36 cellular contexts compared by ENCODE assay signal in the genomic region with DNA sequence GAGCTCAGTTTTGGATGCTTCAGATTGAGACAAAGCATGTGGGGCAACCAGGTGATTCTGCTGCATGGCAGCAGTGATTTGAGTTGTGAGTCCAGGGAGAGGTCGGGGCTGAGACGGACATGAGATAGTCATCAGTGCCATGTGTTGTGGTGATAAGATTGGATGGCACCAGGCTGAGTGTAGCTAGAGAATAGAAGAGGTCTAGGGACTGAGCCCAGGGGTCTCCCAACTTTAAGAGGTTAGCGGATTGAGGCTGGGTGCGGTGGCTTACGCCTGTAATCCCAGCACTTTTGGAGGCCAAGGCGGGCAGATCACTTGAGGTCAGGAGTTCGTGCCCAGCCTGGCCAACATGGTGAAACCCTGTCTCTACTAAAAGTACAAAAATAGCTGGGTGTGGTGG. TPM values are rescaled to one million over a fixed set of nuclear protein-coding genes. Genes with fewer than 3 reads are reported as not detected.
DNase-seq lines count a peak whose midpoint lies in the region; ATAC-seq, FAIRE-seq and TF ChIP-seq lines count a peak whose summit lies in the region.
"Had no signal": no experiment of that assay in that cellular context is flagged by ENCODE, and none has a peak within 500 bp of the region (broad histone marks: within the 10 kb centered on the region; RNA-seq: fewer than 3 reads in every experiment).

No MANE protein-coding gene starts in this region.

- H3K23ac ChIP-seq in H1 (ENCODE audit: insufficient read length): no peak overlapping the region

- no peaks in the 10 kb centered on the region for H3K9me3 ChIP-seq in H1 (ENCODE audit: insufficient read depth in 2 of 2, low read depth in 1 of 2, low read length in 1 of 2)
- H3K9me3 ChIP-seq in spleen: no peaks in the 10 kb centered on the region
- H3K9me3 ChIP-seq: BE2C, breast epithelium, MG63 had no signal

- H2BK5ac ChIP-seq in H1 (ENCODE audit: low read depth, low read length): no peak overlapping the region

- H4K20me1 ChIP-seq in H1 (replicated peaks in 1 of 2; ENCODE audit: control insufficient read depth in 1 of 2, insufficient read depth in 2 of 2, low read length in 2 of 2): no peaks in the 10 kb centered on the region

- H4K91ac ChIP-seq in H1 (replicated peaks; ENCODE audit: insufficient read length, low read length): no peak overlapping the region

- intact Hi-C loops in spleen (cut with DNase I; ENCODE audit: low total_unique reads): no loop called here

- TF ChIP-seq RAD21 in H1 (IDR thresholded peaks at IDR 0.05 in 1 of 2, conservative IDR thresholded peaks at IDR 0.05 in 1 of 2; ENCODE audit: low read depth in 2 of 2, low read length in 2 of 2): no peak

- H4K8ac ChIP-seq in H1 (ENCODE audit: extremely low read depth, insufficient read depth, low read length): no peak overlapping the region

- H3K4me1 Mint-ChIP-seq in activated naive CD4-positive, alpha-beta T cell treated with anti-CD3 and anti-CD28 coated beads, Interleukin-2, amount 50 U/mL, for 24 hours: peaks cover 19% of the 10 kb centered on the region

- FAIRE-seq in H1 (lab: Jason Lieb, UNC): no peak
- FAIRE-seq: colon, GM18507 had no signal

- 0 out of 2 replicates have a peak overlapping the region, but pooled peaks have one; percentile 46 for H2BK15ac ChIP-seq in H1 (ENCODE audit: low read length)

- H2BK120ac ChIP-seq in H1 (replicated peaks; ENCODE audit: low read depth, low read length): no peak overlapping the region

- peak overlapping the region; percentile 35; the same call in 1 of the 2 replicates for H3K27ac ChIP-seq in HL-60 (replicated peaks)
- H3K27ac ChIP-seq in H1 (ENCODE audit: low read depth, low read length): no peak overlapping the region
- peak overlapping the region in 6 of 8 donors; percentile 81 to 91 (median 88) for H3K27ac ChIP-seq in spleen
- H3K27ac ChIP-seq: breast epithelium, epithelial cell of prostate, GM23248, neural progenitor cell had no signal

- no peaks in the 10 kb centered on the region for H3K36me3 Mint-ChIP-seq in activated naive CD4-positive, alpha-beta T cell treated with anti-CD3 and anti-CD28 coated beads, Interleukin-2, amount 50 U/mL, for 24 hours
- H3K36me3 Mint-ChIP-seq in activated naive CD4-positive, alpha-beta T cell treated with anti-CD3 and anti-CD28 coated beads, Interleukin-2, amount 50 U/mL, for 72 hours: no peaks in the 10 kb centered on the region

- H3K36me3 ChIP-seq in H1 (ENCODE audit: control insufficient read depth in 2 of 4, insufficient read depth in 4 of 4, low read length in 3 of 4) (no peaks in the 10 kb centered on the region), spleen (no peaks in the 10 kb centered on the region)
- H3K36me3 ChIP-seq: BE2C, breast epithelium, MG63, neural progenitor cell had no signal

- no peak overlapping the region for H3K9ac ChIP-seq in H1 (replicated peaks in 1 of 4; ENCODE audit: extremely low read depth in 1 of 4, low read depth in 3 of 4, low read length in 3 of 4)
- H3K9ac ChIP-seq: GM23248, neural progenitor cell had no signal

- H3K4ac ChIP-seq in H1 (replicated peaks; ENCODE audit: insufficient read length, low read depth, low read length): no peak overlapping the region

- H3K4me3 ChIP-seq in HL-60 (replicated peaks; ENCODE audit: insufficient read depth, low read length): no peak overlapping the region
- no peak overlapping the region for H3K4me3 ChIP-seq in H1 (ENCODE audit: extremely low read depth in 1 of 4, insufficient read depth in 2 of 4, low read depth in 3 of 4, low read length in 4 of 4)
- H3K4me3 ChIP-seq in spleen: no peak overlapping the region
- H3K4me3 ChIP-seq: breast epithelium, GM23248, MG63, neural progenitor cell, smooth muscle cell had no signal

- H3K79me2 ChIP-seq in H1 (ENCODE audit: control insufficient read depth in 1 of 2, insufficient read depth in 2 of 2, low read length in 2 of 2): no peaks in the 10 kb centered on the region

- CTCF ChIA-PET in H1 (lab: Charles Lee; ENCODE audit: partially characterized antibody): interaction anchor here (0.5 to 1.0 kb wide), 3 partner anchors 124 to 381 kb away, joined by 3 to 4 read pairs (median 3); no protein-coding TSS in a partner anchor

- TF ChIP-seq EP300 in H1 (IDR thresholded peaks at IDR 0.05; ENCODE audit: borderline replicate concordance in 1 of 2, low read depth in 2 of 2, low read length in 2 of 2): no peak

- H2BK20ac ChIP-seq in H1 (ENCODE audit: low read length): no peak overlapping the region

- H3K27me3 ChIP-seq in HL-60 (ENCODE audit: insufficient read depth, poor library complexity, severe bottlenecking) (no peaks in the 10 kb centered on the region), H1 (replicated peaks in 1 of 4; ENCODE audit: control insufficient read depth in 3 of 4, extremely low read depth in 1 of 4, insufficient read depth in 3 of 4, low read length in 3 of 4) (no peaks in the 10 kb centered on the region), spleen (replicated peaks in 1 of 7) (peaks cover 0 to 8% (median 0%) of the 10 kb centered on the region in 7 donors)
- H3K27me3 ChIP-seq: BE2C, breast epithelium, MG63, neural progenitor cell had no signal

- H3K4me1 ChIP-seq in H1 (replicated peaks in 1 of 4; ENCODE audit: control insufficient read depth in 3 of 4, insufficient read depth in 4 of 4, low read length in 3 of 4) (peaks cover 5 to 15% (median 11%) of the 10 kb centered on the region in 4 experiments), spleen (peaks cover 0 to 49% (median 22%) of the 10 kb centered on the region in 6 donors)
- H3K4me1 ChIP-seq: BE2C, breast epithelium, neural progenitor cell had no signal

- H3K18ac ChIP-seq in H1 (ENCODE audit: extremely low read depth, low read length): no peak overlapping the region

- POLR2A ChIA-PET in H1 (lab: Charles Lee; ENCODE audit: partially characterized antibody): no interaction called here

- DNase-seq in activated naive CD4-positive, alpha-beta T cell treated with anti-CD3 and anti-CD28 coated beads, Interleukin-2, amount 50 U/mL, for 72 hours (ENCODE audit: low spot score in 2 of 2): no peak
- DNase-seq in HL-60 (ENCODE audit: low read depth in 1 of 2, low spot score in 1 of 2) (no peak), H1 (ENCODE audit: low read depth in 1 of 2, low spot score in 2 of 2) (no peak), spleen (peak; percentile 54), NCI-H2227 (lab: John Stamatoyannopoulos, UW; ENCODE audit: unreplicated experiment) (no peak), NCI-H2081 treated with DMSO at 0.1 percent for 48 hours (lab: John Stamatoyannopoulos, UW) (no peak)
- no peak for DNase-seq in activated CD4-positive, alpha-beta T cell treated with anti-CD3 and anti-CD28 coated beads, Interleukin-2, amount 50 U/mL, for 1 hour
- DNase-seq: activated CD8-positive, alpha-beta T cell treated with anti-CD3 and anti-CD28 coated beads, Interleukin-2, amount 10 ng/mL, durations not matched to agents 7 days and 5 days; activated gamma-delta T cell treated with Interleukin-2 at 50 U/mL for 16 hours; amniotic stem cell; BE2C; DMS153; effector CD4-positive, alpha-beta T cell; HFFc6; immature natural killer cell; KG1; NCI-H1105; NCI-H187; NCI-H524; SHP77; stimulated activated CD4-positive, alpha-beta T cell treated with anti-CD3 and anti-CD28 coated beads, Interleukin-2, amount 100 ng/mL, for 24 hours; stimulated activated CD8-positive, alpha-beta memory T cell treated with anti-CD3 and anti-CD28 coated beads, Interleukin-4, amount 100 ng/mL, for 48 hours; T-helper 9 cell had no signal

- H2BK12ac ChIP-seq in H1 (ENCODE audit: low read depth, low read length): no peak overlapping the region

- no peak overlapping the region for H2AK5ac ChIP-seq in H1 (ENCODE audit: low read depth, low read length)

- no peak for TF ChIP-seq CTCF in HL-60 (IDR thresholded peaks at IDR 0.05; ENCODE audit: insufficient read depth, low read length)
- TF ChIP-seq CTCF in H1 (IDR thresholded peaks at IDR 0.05; ENCODE audit: control extremely low read depth in 1 of 3, insufficient read depth in 1 of 3, low read depth in 1 of 3, low read length in 3 of 3): no peak
- TF ChIP-seq CTCF in spleen (IDR thresholded peaks at IDR 0.05 in 8 of 11, conservative IDR thresholded peaks at IDR 0.05 in 3 of 11): no peak

- no peak overlapping the region for H3K4me2 ChIP-seq in H1 (ENCODE audit: insufficient read depth in 1 of 2, low read depth in 2 of 2, low read length in 2 of 2)
- H3K4me2 ChIP-seq: neural progenitor cell, smooth muscle cell had no signal

- no peak overlapping the region for H3K14ac ChIP-seq in H1 (ENCODE audit: insufficient read length)

- H3K27me3 Mint-ChIP-seq in activated naive CD4-positive, alpha-beta T cell treated with anti-CD3 and anti-CD28 coated beads, Interleukin-2, amount 50 U/mL, for 24 hours: no peaks in the 10 kb centered on the region
- H3K27me3 Mint-ChIP-seq: stimulated activated naive CD8-positive, alpha-beta T cell treated with anti-CD3 and anti-CD28 coated beads, Interleukin-15, Interleukin-2, amounts not matched to agents 100 ng/mL and 50 ng/mL, for 24 hours had no signal

- H3K27ac Mint-ChIP-seq in activated naive CD4-positive, alpha-beta T cell treated with anti-CD3 and anti-CD28 coated beads, Interleukin-2, amount 50 U/mL, for 24 hours: peak overlapping the region; percentile 19
- H3K27ac Mint-ChIP-seq in activated naive CD4-positive, alpha-beta T cell treated with anti-CD3 and anti-CD28 coated beads, Interleukin-2, amount 50 U/mL, for 72 hours: no peak overlapping the region
- H3K27ac Mint-ChIP-seq: activated CD8-positive, alpha-beta T cell treated with anti-CD3 and anti-CD28 coated beads, Interleukin-2, amount 10 ng/mL, durations not matched to agents 7 days and 5 days; memory B cell; neural progenitor cell; stimulated activated naive CD8-positive, alpha-beta T cell treated with anti-CD3 and anti-CD28 coated beads, Interleukin-15, Interleukin-2, amounts not matched to agents 100 ng/mL and 50 ng/mL, for 24 hours had no signal

- TF ChIP-seq POLR2A in H1 (IDR thresholded peaks at IDR 0.05; ENCODE audit: control extremely low read depth in 1 of 2, low read depth in 2 of 2, low read length in 2 of 2) (no peak), spleen (IDR thresholded peaks at IDR 0.05) (no peak)

- no peak overlapping the region for H2AFZ ChIP-seq in H1 (ENCODE audit: low read length)
- H2AFZ ChIP-seq: GM23248, neural progenitor cell had no signal

- H3K23me2 ChIP-seq in H1 (ENCODE audit: low read depth, low read length): peaks cover 3% of the 10 kb centered on the region; the same call in 1 of the 2 replicates

- H3K9me3 Mint-ChIP-seq in activated naive CD4-positive, alpha-beta T cell treated with anti-CD3 and anti-CD28 coated beads, Interleukin-2, amount 50 U/mL, for 24 hours: no peaks in the 10 kb centered on the region
- no peaks in the 10 kb centered on the region for H3K9me3 Mint-ChIP-seq in activated naive CD4-positive, alpha-beta T cell treated with anti-CD3 and anti-CD28 coated beads, Interleukin-2, amount 50 U/mL, for 72 hours
- H3K9me3 Mint-ChIP-seq: HFFc6; immature natural killer cell; stimulated activated naive CD8-positive, alpha-beta T cell treated with anti-CD3 and anti-CD28 coated beads, Interleukin-15, Interleukin-2, amounts not matched to agents 100 ng/mL and 50 ng/mL, for 24 hours had no signal

- H3K79me1 ChIP-seq in H1 (ENCODE audit: low read depth, low read length): no peaks in the 10 kb centered on the region

- H3K56ac ChIP-seq in H1 (replicated peaks; ENCODE audit: insufficient read length, low read depth, low read length): no peak overlapping the region

- no peak overlapping the region for H3K4me3 Mint-ChIP-seq in activated naive CD4-positive, alpha-beta T cell treated with anti-CD3 and anti-CD28 coated beads, Interleukin-2, amount 50 U/mL, for 24 hours
- H3K4me3 Mint-ChIP-seq: activated CD8-positive, alpha-beta T cell treated with anti-CD3 and anti-CD28 coated beads, Interleukin-2, amount 10 ng/mL, durations not matched to agents 7 days and 5 days; HFFc6; memory B cell; neural progenitor cell; stimulated activated naive CD8-positive, alpha-beta T cell treated with anti-CD3 and anti-CD28 coated beads, Interleukin-15, Interleukin-2, amounts not matched to agents 100 ng/mL and 50 ng/mL, for 24 hours had no signal

- 97% methylated on average over 7 of the region's 7 CpGs; no CpG with 5 or more reads in 1 of the 2 experiments for WGBS in H1 (ENCODE audit: extremely low coverage in 1 of 2, insufficient coverage in 1 of 2, insufficient read length in 1 of 2, insufficient replicate concordance in 2 of 2, low coverage in 1 of 2, low lambda C conversion rate in 2 of 2, missing lambda C conversion rate in 1 of 2), 2 experiments
- 86 to 93% (median 88%) methylated on average over 7 of the region's 7 CpGs for WGBS in spleen, 5 donors

- H4K5ac ChIP-seq in H1 (ENCODE audit: insufficient read length, low read depth, low read length): no peak overlapping the region

- ATAC-seq in activated naive CD4-positive, alpha-beta T cell treated with anti-CD3 and anti-CD28 coated beads, Interleukin-2, amount 50 U/mL, for 72 hours: no peak
- ATAC-seq: activated CD8-positive, alpha-beta T cell treated with anti-CD3 and anti-CD28 coated beads, Interleukin-2, amount 10 ng/mL, durations not matched to agents 7 days and 5 days; right cardiac atrium had no signal

RNA-seq across cellular contexts. Expression of gene CTSD, which starts 6.3 kb away (rescaled TPM):
- total RNA-seq in activated naive CD4-positive, alpha-beta T cell treated with anti-CD3 and anti-CD28 coated beads, Interleukin-2, amount 50 U/mL, for 72 hours: 10 to 100 TPM; 47.2 to 55.7 TPM
- 169 and 182 TPM in 2 replicates for total RNA-seq in H1 (2021; fragmentation: NEBNext Ultra II Directional; extraction: Animal tissue kit (Norgen Biotek cat#: 25700))
- 173 and 243 TPM in 2 replicates for polyA plus RNA-seq in H1 (2011; rRNA removed)
- 138 TPM for polyA plus RNA-seq in H1 (2011; cell fraction: cytosol; rRNA removed)
- polyA plus RNA-seq in H1 (2011; cell fraction: nucleus; rRNA removed): 238 TPM
- polyA plus RNA-seq in H1 (2012, experiment 1 of 2): 130 to 236 TPM (median 215 TPM) in 4 replicates
- polyA plus RNA-seq in H1 (2012, experiment 2 of 2): 250 TPM
- polyA plus RNA-seq in H1 (2013, experiment 1 of 2): 221 TPM
- 199 TPM for polyA plus RNA-seq in H1 (2013, experiment 2 of 2)
- polyA minus RNA-seq in H1 (2011; rRNA and poly(A)+ RNA removed): 142 and 153 TPM in 2 replicates
- polyA minus RNA-seq in H1 (2011; cell fraction: cytosol; rRNA and poly(A)+ RNA removed): 129 TPM
- polyA minus RNA-seq in H1 (2011; cell fraction: nucleus; rRNA and poly(A)+ RNA removed): 94.0 TPM
- total RNA-seq in spleen: 1,000 to 10,000 TPM in 2 of 7 donors, 100 to 1,000 TPM in 5; 653 to 1,234 (median 749) TPM
- polyA plus RNA-seq in spleen: 1,000 to 10,000 TPM in 1 of 3 donors, 100 to 1,000 TPM in 2; 289 to 1,120 (median 418) TPM

RNA-seq across cellular contexts. Expression of gene IFITM10, which starts 19.7 kb away (rescaled TPM):
- total RNA-seq in activated naive CD4-positive, alpha-beta T cell treated with anti-CD3 and anti-CD28 coated beads, Interleukin-2, amount 50 U/mL, for 72 hours: 1 to 10 TPM; 1.2 to 1.8 TPM
- total RNA-seq in H1 (2021; fragmentation: NEBNext Ultra II Directional; extraction: Animal tissue kit (Norgen Biotek cat#: 25700)): 0.22 and 0.23 TPM in 2 replicates
- 0.08 and 0.14 TPM in 2 replicates for polyA plus RNA-seq in H1 (2011; rRNA removed)
- 0.06 TPM for polyA plus RNA-seq in H1 (2011; cell fraction: cytosol; rRNA removed)
- 0.19 TPM for polyA plus RNA-seq in H1 (2011; cell fraction: nucleus; rRNA removed)
- 0.16 to 0.25 TPM (median 0.19 TPM) in 4 replicates for polyA plus RNA-seq in H1 (2012, experiment 1 of 2)
- not detected for polyA plus RNA-seq in H1 (2012, experiment 2 of 2)
- 0.10 TPM for polyA plus RNA-seq in H1 (2013, experiment 1 of 2)
- 0.06 TPM for polyA plus RNA-seq in H1 (2013, experiment 2 of 2)
- polyA minus RNA-seq in H1 (2011; rRNA and poly(A)+ RNA removed): 0.16 TPM in 1 of 2 replicates, not detected in the other
- polyA minus RNA-seq in H1 (2011; cell fraction: cytosol; rRNA and poly(A)+ RNA removed): not detected
- polyA minus RNA-seq in H1 (2011; cell fraction: nucleus; rRNA and poly(A)+ RNA removed): not detected
- total RNA-seq in spleen: 10 to 100 TPM in 2 of 7 donors, 1 to 10 TPM in 5; 6.7 to 41.6 (median 8.2) TPM
- 1 to 10 TPM in 2 of 3 donors, under 1 TPM in 1; 0.80 to 6.9 (median 2.4) TPM for polyA plus RNA-seq in spleen
- total RNA-seq: glomerular endothelial cell had no signal
